17 cellular contexts compared by ENCODE assay signal in genomic region chr5:129111351-129111750, GRCh38. TPM values are rescaled to one million over a fixed set of nuclear protein-coding genes. Genes with fewer than 3 reads are reported as not detected.
DNase-seq lines count a peak whose midpoint lies in the region; ATAC-seq, FAIRE-seq and TF ChIP-seq lines count a peak whose summit lies in the region.
"Had no signal": no experiment of that assay in that cellular context is flagged by ENCODE, and none has a peak within 500 bp of the region (broad histone marks: within the 10 kb centered on the region; RNA-seq: fewer than 3 reads in every experiment).

No MANE protein-coding gene starts in this region.

- H3K9me3 Mint-ChIP-seq in endothelial cell (ENCODE audit: unreplicated experiment): no peaks in the 10 kb centered on the region
- H3K9me3 Mint-ChIP-seq: CD8-positive, alpha-beta T cell; H9 had no signal

- H3K27me3 ChIP-seq in right atrium auricular region (no peaks in the 10 kb centered on the region), GM12878 (replicated peaks in 1 of 2; ENCODE audit: control insufficient read depth in 2 of 2, insufficient read depth in 2 of 2, low read length in 1 of 2) (no peaks in the 10 kb centered on the region)
- H3K27me3 ChIP-seq: BLaER1 treated with 17β-estradiol and CSF1 and Interleukin-3, amounts not matched to agents 10 nM and 100 nM had no signal

- BruUV-seq in GM12878 (replicated peaks; lab: Mats Ljungman, UMichigan): no TSS peak

- H3K27me3 Mint-ChIP-seq in endothelial cell (ENCODE audit: unreplicated experiment): no peaks in the 10 kb centered on the region
- H3K27me3 Mint-ChIP-seq: B cell had no signal

- H4K20me1 ChIP-seq in GM12878 (ENCODE audit: control insufficient read depth, insufficient read depth): no peaks in the 10 kb centered on the region

- peak overlapping the region; percentile 12 for H3K4me3 Mint-ChIP-seq in endothelial cell (ENCODE audit: unreplicated experiment)
- H3K4me3 Mint-ChIP-seq: B cell; CD8-positive, alpha-beta T cell; H9 had no signal

- no peak overlapping the region for H3K9ac ChIP-seq in GM12878 (ENCODE audit: control insufficient read depth, insufficient read depth, low read length)
- H3K9ac ChIP-seq: BLaER1 treated with 17β-estradiol and CSF1 and Interleukin-3, amounts not matched to agents 10 nM and 100 nM had no signal

- FAIRE-seq in GM12878 (lab: Jason Lieb, UNC): no peak
- FAIRE-seq: GM19239, H1, HTR-8/SVneo had no signal

- H3K27ac ChIP-seq in right atrium auricular region: peak overlapping the region; percentile 39 to 46
- no peak overlapping the region for H3K27ac ChIP-seq in GM12878 (ENCODE audit: control insufficient read depth, insufficient read depth)
- H3K27ac ChIP-seq: BLaER1 treated with 17β-estradiol and CSF1 and Interleukin-3, amounts not matched to agents 10 nM and 100 nM had no signal

- H2AFZ ChIP-seq in GM12878 (ENCODE audit: control insufficient read depth, low read depth, low read length): no peak overlapping the region

- 60% methylated on average over 2 of the region's 2 CpGs for WGBS in GM12878 (ENCODE audit: insufficient coverage, insufficient replicate concordance, low lambda C conversion rate, missing lambda C conversion rate)

- no peak overlapping the region for H3K4me2 ChIP-seq in GM12878 (ENCODE audit: control insufficient read depth, insufficient read depth)
- H3K4me2 ChIP-seq: BLaER1 treated with 17β-estradiol and CSF1 and Interleukin-3, amounts not matched to agents 10 nM and 100 nM had no signal

- SMC1A ChIA-PET in GM12878 (lab: Charles Lee; ENCODE audit: uncharacterized antibody, unreplicated experiment): interaction anchor here (0.9 to 2.6 kb wide), 7 partner anchors 9 to 33 kb away, joined by 3 to 9 read pairs (median 5); partner anchors contain the start of gene ISOC1

- H3K36me3 Mint-ChIP-seq in endothelial cell (ENCODE audit: low read depth, unreplicated experiment): peaks cover 4% of the 10 kb centered on the region

- no peaks in the 10 kb centered on the region for H3K79me2 ChIP-seq in GM12878 (ENCODE audit: control insufficient read depth, insufficient read depth, low read length)

- no peak for TF ChIP-seq EP300 in GM12878 (IDR thresholded peaks at IDR 0.05; ENCODE audit: borderline replicate concordance in 1 of 2, control insufficient read depth in 1 of 2, low read depth in 2 of 2, low read length in 2 of 2)

- H3K4me1 ChIP-seq in right atrium auricular region (peaks cover 0 to 27% of the 10 kb centered on the region in 2 donors), GM12878 (ENCODE audit: control insufficient read depth, insufficient read depth, low read length) (no peaks in the 10 kb centered on the region)

- in situ Hi-C loops in GM12878 (cut with MboI): loop anchor here (25.0 kb wide), 1 partner anchor 1549 kb away; no protein-coding TSS in a partner anchor

- no peak for TF ChIP-seq RAD21 in GM12878 (IDR thresholded peaks at IDR 0.05; ENCODE audit: insufficient read depth, low read depth, low read length)

- TF ChIP-seq CTCF in right atrium auricular region (IDR thresholded peaks at IDR 0.05) (no peak), GM12878 (IDR thresholded peaks at IDR 0.05 in 2 of 3, conservative IDR thresholded peaks at IDR 0.05 in 1 of 3; ENCODE audit: control insufficient read depth in 2 of 3, extremely low read depth in 1 of 3, insufficient read depth in 1 of 3, low read depth in 3 of 3, low read length in 3 of 3) (no peak), endothelial cell (IDR thresholded peaks at IDR 0.05; ENCODE audit: unreplicated experiment) (no peak)

- peaks cover 22% of the 10 kb centered on the region for H3K36me3 ChIP-seq in right atrium auricular region
- H3K36me3 ChIP-seq in GM12878 (ENCODE audit: control insufficient read depth in 2 of 2, insufficient read depth in 2 of 2, low read length in 1 of 2): peaks cover 1 to 8% of the 10 kb centered on the region in 2 experiments

- TF ChIP-seq POLR2A in GM12878 (IDR thresholded peaks at IDR 0.05; ENCODE audit: low read depth, low read length): no peak

- POLR2A ChIA-PET in GM12878 (lab: Charles Lee): interaction anchor here (1.1 to 1.4 kb wide), 2 partner anchors 14 to 16 kb away, joined by 5 read pairs; partner anchors contain the start of gene ISOC1

- no peak overlapping the region for H3K4me3 ChIP-seq in right atrium auricular region
- no peak overlapping the region for H3K4me3 ChIP-seq in GM12878
- H3K4me3 ChIP-seq: BLaER1 treated with 17β-estradiol and CSF1 and Interleukin-3, amounts not matched to agents 10 nM and 100 nM had no signal

- intact Hi-C loops in left cardiac atrium (cut with DNase I): no loop called here
- intact Hi-C loops in GM12878 (cut with micrococcal nuclease; ENCODE audit: unreplicated experiment): no loop called here

- DNase-seq in right atrium auricular region (ENCODE audit: low spot score) (no peak), left cardiac atrium (no peak), GM12878 (ENCODE audit: low read depth, low spot score) (no peak), endothelial cell (ENCODE audit: low spot score) (no peak), nucleus accumbens (lab: John Stamatoyannopoulos, UW) (no peak)
- DNase-seq in NK-92 treated with Interleukin-12 subunit alpha and Interleukin-12 subunit beta, amount 100 ng/mL, for 24 hours (lab: John Stamatoyannopoulos, UW): no peak
- DNase-seq: Calu3; CD8-positive, alpha-beta T cell; DMS79 treated with DMSO at 0.1 percent for 48 hours; GF-D8; H9 had no signal

- no peaks in the 10 kb centered on the region for H3K9me3 ChIP-seq in right atrium auricular region
- H3K9me3 ChIP-seq in GM12878 (replicated peaks; ENCODE audit: control insufficient read depth, insufficient read depth, low read length): no peaks in the 10 kb centered on the region
- H3K9me3 ChIP-seq: BLaER1 treated with 17β-estradiol and CSF1 and Interleukin-3, amounts not matched to agents 10 nM and 100 nM had no signal

- H3K4me1 Mint-ChIP-seq in endothelial cell (ENCODE audit: unreplicated experiment): peaks cover 15% of the 10 kb centered on the region
- H3K4me1 Mint-ChIP-seq: B cell had no signal

- RAD21 ChIA-PET in GM12878 (lab: Charles Lee; ENCODE audit: unreplicated experiment): interaction anchor here (0.7 to 1.4 kb wide), 3 partner anchors 16 to 18 kb away, joined by 3 to 4 read pairs (median 3); partner anchors contain the start of gene ISOC1

- ATAC-seq in left cardiac atrium (no peak), GM12878 (no peak), SK-N-SH treated with all-trans-retinoic acid at 6 μM for 48 hours (no peak)
- ATAC-seq: CD8-positive, alpha-beta T cell had no signal

- CTCF ChIA-PET in GM12878 (lab: Yijun Ruan, JAX): interaction anchor here (1.7 to 3.7 kb wide), 2 partner anchors 15 to 16 kb away, joined by 8 to 17 read pairs; partner anchors contain the start of gene ISOC1

- H3K27ac Mint-ChIP-seq in endothelial cell (ENCODE audit: unreplicated experiment): no peak overlapping the region
- H3K27ac Mint-ChIP-seq: B cell; CD8-positive, alpha-beta T cell; H9 had no signal

TF ChIP-seq in GM12878, 131 proteins besides CTCF, POLR2A, EP300 and RAD21 (continues in another document):
- peak; percentile 59; the same call in 1 of the 2 replicates for TF ChIP-seq SPI1 (IDR thresholded peaks at IDR 0.05; ENCODE audit: borderline replicate concordance, insufficient read depth, low read depth, low read length)
- no peak for TF ChIP-seq LARP7 (IDR thresholded peaks at IDR 0.05)

TF ChIP-seq in SK-N-SH treated with all-trans-retinoic acid at 6 μM for 48 hours, 23 proteins besides CTCF, POLR2A, EP300 and RAD21 (continues in another document):
- TF ChIP-seq TCF4 (CRISPR knock-in tag; IDR thresholded peaks at IDR 0.05; ENCODE audit: borderline replicate concordance) (no peak), ISL1 (CRISPR knock-in tag; IDR thresholded peaks at IDR 0.05) (no peak), TOX (CRISPR knock-in tag; IDR thresholded peaks at IDR 0.05; ENCODE audit: borderline replicate concordance) (no peak), CREB5 (CRISPR knock-in tag; IDR thresholded peaks at IDR 0.05; ENCODE audit: low read depth) (no peak), CSDC2 (CRISPR knock-in tag; IDR thresholded peaks at IDR 0.05) (no peak)

RNA-seq across cellular contexts. Expression of gene ISOC1, which starts 16.8 kb away (rescaled TPM):
- total RNA-seq in right atrium auricular region (100 to 1,000 TPM in 1 of 2 donors, 10 to 100 TPM in 1; 45.9 to 168 TPM), left cardiac atrium (100 to 1,000 TPM in 1 of 2 donors, 10 to 100 TPM in 1; 78.7 to 103 TPM), GM12878 (2014; rRNA removed) (29.1 and 37.7 TPM in 2 replicates), GM12878 (2014; rRNA removed; fragmentation: Illumina TruSeq; extraction: Trizol) (24.5 and 26.1 TPM in 2 replicates), GM12878 (2021) (25.3 and 29.7 TPM in 2 replicates), endothelial cell (ENCODE audit: unreplicated experiment) (32.4 TPM)
- total RNA-seq in GM12878 (2013; cell fraction: nucleolus; rRNA removed): 7.3 and 8.1 TPM in 2 replicates
- 8.7 TPM for polyA plus RNA-seq in GM12878 (2011; ENCODE audit: low read depth)
- polyA plus RNA-seq in GM12878 (2011; rRNA removed) (61.8 and 85.8 TPM in 2 replicates), GM12878 (2014; fragmentation: Illumina TruSeq; extraction: Trizol) (30.7 and 34.9 TPM in 2 replicates), GM12878 (2014; fragmentation: Nextera tagmentation; extraction: Ambion mirVana) (10 to 100 TPM; 12.6 to 16.5 TPM), GM12878 (2014; rRNA removed) (26.1 and 34.2 TPM in 2 replicates), GM12878 (2016; fragmentation: Nextera tagmentation; extraction: Ambion mirVana) (10 to 100 TPM; 53.1 to 56.3 TPM)
- 31.4 and 37.2 TPM in 2 replicates for polyA plus RNA-seq in GM12878 (2011; cell fraction: cytosol; rRNA removed)
- polyA plus RNA-seq in GM12878 (2011; cell fraction: nucleus; rRNA removed): 21.2 and 24.6 TPM in 2 replicates
- polyA plus RNA-seq in GM12878 (2012): 13.4 and 15.2 TPM in 2 replicates
- polyA minus RNA-seq in GM12878 (2011; rRNA and poly(A)+ RNA removed): 39.0 and 39.8 TPM in 2 replicates
- polyA minus RNA-seq in GM12878 (2011; cell fraction: cytosol; rRNA and poly(A)+ RNA removed): 12.3 and 18.6 TPM in 2 replicates
- polyA minus RNA-seq in GM12878 (2011; cell fraction: nucleus; rRNA and poly(A)+ RNA removed): 14.3 and 19.9 TPM in 2 replicates
